Comparison of ENCODE assay signal across 8 cellular contexts in genomic region chr20:54668271-54669053, GRCh38.
DNase-seq lines count a peak whose midpoint lies in the region; ATAC-seq and TF ChIP-seq lines count a peak whose summit lies in the region.

No MANE protein-coding gene starts in this region.

- H3K4me1 Mint-ChIP-seq in activated CD4-positive, alpha-beta T cell treated with anti-CD3 and anti-CD28 coated beads, Interleukin-2, amount 10 ng/mL, durations not matched to agents 7 days and 5 days = peaks cover 3% of the 10 kb centered on the region

- DNase-seq in DMS153 treated with DMSO at 0.1 percent for 48 hours (lab: John Stamatoyannopoulos, UW; ENCODE audit: unreplicated experiment) (peak; percentile 2), DMS153 (lab: John Stamatoyannopoulos, UW) (no peak), HK-2 (ENCODE audit: unreplicated experiment) (peak; percentile 26), fibroblast of villous mesenchyme (ENCODE audit: low read depth) (peak; percentile 11), islet precursor cell (no peak)
- peak; percentile 22 for DNase-seq in activated CD4-positive, alpha-beta T cell treated with anti-CD3 and anti-CD28 coated beads, Interleukin-2, amount 10 ng/mL, durations not matched to agents 7 days and 5 days
- peak; percentile 18 to 32 for DNase-seq in stimulated activated CD4-positive, alpha-beta T cell treated with anti-CD3 and anti-CD28 coated beads, Interleukin-2, amount 100 ng/mL, for 48 hours

- H3K4me3 Mint-ChIP-seq in activated CD4-positive, alpha-beta T cell treated with anti-CD3 and anti-CD28 coated beads, Interleukin-2, amount 10 ng/mL, durations not matched to agents 7 days and 5 days = no peak overlapping the region

- CTCF ChIA-PET in activated CD4-positive, alpha-beta T cell treated with anti-CD3 and anti-CD28 coated beads, Interleukin-2, amount 10 ng/mL, durations not matched to agents 7 days and 5 days (lab: Charles Lee) = no interaction called here

- peak; percentile 52 for ATAC-seq in GM21360 (IDR thresholded peaks at IDR 0.05; ENCODE audit: unreplicated experiment)

- no peak overlapping the region for H3K4me3 ChIP-seq in fibroblast of villous mesenchyme (ENCODE audit: low read depth, low read length)

- H3K27ac Mint-ChIP-seq in activated CD4-positive, alpha-beta T cell treated with anti-CD3 and anti-CD28 coated beads, Interleukin-2, amount 10 ng/mL, durations not matched to agents 7 days and 5 days = no peak overlapping the region

- no peaks in the 10 kb centered on the region for H3K9me3 Mint-ChIP-seq in activated CD4-positive, alpha-beta T cell treated with anti-CD3 and anti-CD28 coated beads, Interleukin-2, amount 10 ng/mL, durations not matched to agents 7 days and 5 days

- peak; percentile 64 for TF ChIP-seq CTCF in fibroblast of villous mesenchyme (IDR thresholded peaks at IDR 0.05; ENCODE audit: insufficient read depth, low read depth, low read length)

- no peaks in the 10 kb centered on the region for H3K36me3 Mint-ChIP-seq in activated CD4-positive, alpha-beta T cell treated with anti-CD3 and anti-CD28 coated beads, Interleukin-2, amount 10 ng/mL, durations not matched to agents 7 days and 5 days (ENCODE audit: low read depth)

- H3K27me3 Mint-ChIP-seq in activated CD4-positive, alpha-beta T cell treated with anti-CD3 and anti-CD28 coated beads, Interleukin-2, amount 10 ng/mL, durations not matched to agents 7 days and 5 days = peaks cover 2% of the 10 kb centered on the region

- POLR2A ChIA-PET in activated CD4-positive, alpha-beta T cell treated with anti-CD3 and anti-CD28 coated beads, Interleukin-2, amount 10 ng/mL, durations not matched to agents 7 days and 5 days (lab: Charles Lee) = no interaction called here

Comparison
In these comparisons a context has a peak if more than half of its experiments do, and no peak if none do; other contexts are left out.
1. DNase-seq: peak in DMS153 treated with DMSO at 0.1 percent for 48 hours (single experiment), HK-2 (single experiment), activated CD4-positive, alpha-beta T cell treated with anti-CD3 and anti-CD28 coated beads, Interleukin-2, amount 10 ng/mL, durations not matched to agents 7 days and 5 days (single experiment), fibroblast of villous mesenchyme (single experiment) and stimulated activated CD4-positive, alpha-beta T cell treated with anti-CD3 and anti-CD28 coated beads, Interleukin-2, amount 100 ng/mL, for 48 hours (2 of 2); none in DMS153 (single experiment) and islet precursor cell (single experiment).